ENCODE assay signal across 1 cellular context in the genomic region with DNA sequence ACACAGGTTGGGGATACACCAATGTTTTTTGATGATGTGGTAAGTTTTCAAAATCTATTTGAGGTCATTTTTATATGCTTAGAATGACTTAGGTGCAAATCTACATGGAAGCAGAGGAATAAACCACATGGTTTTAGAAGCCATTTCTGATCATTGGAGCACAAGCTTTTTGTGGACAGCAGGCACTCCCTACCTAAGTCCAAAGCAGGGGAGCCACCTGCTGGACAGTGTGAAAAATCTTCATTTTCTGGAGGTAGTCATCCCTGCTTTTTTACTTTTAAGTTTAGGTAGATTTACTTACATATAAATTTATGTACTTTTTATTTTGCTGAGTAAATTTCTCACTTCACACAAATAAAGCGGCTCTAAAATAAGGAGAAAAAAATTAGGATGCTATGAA.
A peak's percentile ranks its signal among the peaks of the same experiment; 100 is the strongest.
TF ChIP-seq lines count a peak whose summit lies in the region.

No MANE protein-coding gene starts in this region.

TF ChIP-seq in K562, 482 proteins besides CTCF, POLR2A, EP300 and RAD21 (continued from another document):
- TF ChIP-seq, protein P1, sequence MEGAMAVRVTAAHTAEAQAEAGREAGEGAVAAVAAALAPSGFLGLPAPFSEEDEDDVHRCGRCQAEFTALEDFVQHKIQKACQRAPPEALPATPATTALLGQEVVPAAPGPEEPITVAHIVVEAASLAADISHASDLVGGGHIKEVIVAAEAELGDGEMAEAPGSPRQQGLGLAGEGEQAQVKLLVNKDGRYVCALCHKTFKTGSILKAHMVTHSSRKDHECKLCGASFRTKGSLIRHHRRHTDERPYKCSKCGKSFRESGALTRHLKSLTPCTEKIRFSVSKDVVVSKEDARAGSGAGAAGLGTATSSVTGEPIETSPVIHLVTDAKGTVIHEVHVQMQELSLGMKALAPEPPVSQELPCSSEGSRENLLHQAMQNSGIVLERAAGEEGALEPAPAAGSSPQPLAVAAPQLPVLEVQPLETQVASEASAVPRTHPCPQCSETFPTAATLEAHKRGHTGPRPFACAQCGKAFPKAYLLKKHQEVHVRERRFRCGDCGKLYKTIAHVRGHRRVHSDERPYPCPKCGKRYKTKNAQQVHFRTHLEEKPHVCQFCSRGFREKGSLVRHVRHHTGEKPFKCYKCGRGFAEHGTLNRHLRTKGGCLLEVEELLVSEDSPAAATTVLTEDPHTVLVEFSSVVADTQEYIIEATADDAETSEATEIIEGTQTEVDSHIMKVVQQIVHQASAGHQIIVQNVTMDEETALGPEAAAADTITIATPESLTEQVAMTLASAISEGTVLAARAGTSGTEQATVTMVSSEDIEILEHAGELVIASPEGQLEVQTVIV (CRISPR knock-in tag; IDR thresholded peaks at IDR 0.05; ENCODE audit: borderline replicate concordance) = no peak
- TF ChIP-seq CC2D1A (IDR thresholded peaks at IDR 0.05) = 0 out of 2 replicates have a peak, but pooled peaks have one; percentile 26
- peak in 1 of 2 experiments; percentile 57; a peak in 1 of 3 replicates for TF ChIP-seq CBX3 (IDR thresholded peaks at IDR 0.05; ENCODE audit: borderline replicate concordance in 1 of 2, low read length in 2 of 2)
- no peak for TF ChIP-seq ZNF431 (CRISPR knock-in tag; IDR thresholded peaks at IDR 0.05)
- peak; percentile 71 for TF ChIP-seq ZNF316 (IDR thresholded peaks at IDR 0.05)
- TF ChIP-seq, protein P2, sequence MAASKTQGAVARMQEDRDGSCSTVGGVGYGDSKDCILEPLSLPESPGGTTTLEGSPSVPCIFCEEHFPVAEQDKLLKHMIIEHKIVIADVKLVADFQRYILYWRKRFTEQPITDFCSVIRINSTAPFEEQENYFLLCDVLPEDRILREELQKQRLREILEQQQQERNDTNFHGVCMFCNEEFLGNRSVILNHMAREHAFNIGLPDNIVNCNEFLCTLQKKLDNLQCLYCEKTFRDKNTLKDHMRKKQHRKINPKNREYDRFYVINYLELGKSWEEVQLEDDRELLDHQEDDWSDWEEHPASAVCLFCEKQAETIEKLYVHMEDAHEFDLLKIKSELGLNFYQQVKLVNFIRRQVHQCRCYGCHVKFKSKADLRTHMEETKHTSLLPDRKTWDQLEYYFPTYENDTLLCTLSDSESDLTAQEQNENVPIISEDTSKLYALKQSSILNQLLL (CRISPR knock-in tag; IDR thresholded peaks at IDR 0.05; ENCODE audit: borderline replicate concordance) = no peak
- TF ChIP-seq GABPA (tag; conservative IDR thresholded peaks at IDR 0.05; ENCODE audit: low read depth) = no peak
- peak; percentile 55; the same call in 1 of the 2 replicates for TF ChIP-seq SMC3 (conservative IDR thresholded peaks at IDR 0.05; ENCODE audit: insufficient read depth, low read depth, low read length)
TF ChIP-seq in K562: peak in this region for 6.
